Comparison of ENCODE assay signal across 8 cellular contexts in the genomic region with DNA sequence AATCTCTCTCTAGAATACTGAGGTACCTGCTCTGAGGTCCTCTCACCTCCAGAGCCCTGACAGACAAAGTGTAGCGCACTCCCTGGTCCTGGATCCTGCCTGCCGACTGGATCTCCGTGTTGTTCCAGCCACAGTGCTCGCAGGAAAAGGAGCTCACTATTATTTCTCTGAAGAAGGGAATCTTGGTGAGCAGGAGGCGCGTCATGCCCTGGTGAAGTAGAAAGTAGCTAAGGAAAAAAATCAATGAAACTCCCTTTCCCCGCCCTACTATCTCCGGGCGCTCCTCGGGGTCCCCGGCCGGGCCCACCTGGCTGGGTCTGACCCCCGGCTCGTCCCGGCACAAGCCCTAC. TPM values are rescaled to one million over a fixed set of nuclear protein-coding genes. Genes with fewer than 3 reads are reported as not detected.
DNase-seq lines count a peak whose midpoint lies in the region; ATAC-seq, FAIRE-seq and TF ChIP-seq lines count a peak whose summit lies in the region.

No MANE protein-coding gene starts in this region.

- TF ChIP-seq RAD21 in K562 (CRISPR knock-in tag; conservative IDR thresholded peaks at IDR 0.05 in 1 of 2, IDR thresholded peaks at IDR 0.05 in 1 of 2): no peak

- H3K27ac ChIP-seq in K562 (ENCODE audit: extremely low read depth, low read depth, low read length) (peak overlapping the region; percentile 60; the same call in 2 of the 3 replicates), mesenchymal stem cell (ENCODE audit: low read length, poor library complexity, severe bottlenecking) (no peak overlapping the region)

- H3K36me3 ChIP-seq in K562 (ENCODE audit: control insufficient read depth, insufficient read depth, low read length) (peaks cover 45% of the 10 kb centered on the region), mesenchymal stem cell (ENCODE audit: control insufficient read depth in 1 of 2, insufficient read depth in 2 of 2, low read depth in 1 of 2, low read length in 2 of 2) (peaks cover 29 to 44% of the 10 kb centered on the region in 2 experiments)

- H2BK120ac ChIP-seq in mesenchymal stem cell (ENCODE audit: low read depth, low read length): no peak overlapping the region

- no peak for DNase-seq in CD14-positive monocyte (ENCODE audit: low spot score)
- no peak for DNase-seq in K562 (ENCODE audit: extremely low read depth in 1 of 4, low spot score in 3 of 4)
- peak; percentile 20 for DNase-seq in mesenchymal stem cell
- no peak for DNase-seq in islet precursor cell
- DNase-seq in posterior vena cava (ENCODE audit: low spot score): no peak
- DNase-seq in stimulated activated CD4-positive, alpha-beta T cell treated with anti-CD3 and anti-CD28 coated beads, Interleukin-4, amount 100 ng/mL, for 24 hours: no peak

- TF ChIP-seq EP300 in K562 (IDR thresholded peaks at IDR 0.05; ENCODE audit: low read length): no peak

- no peak for FAIRE-seq in K562 (lab: Jason Lieb, UNC)

- peaks cover 43 to 48% of the 10 kb centered on the region in 2 donors for H3K36me3 Mint-ChIP-seq in CD14-positive monocyte

- H2AFZ ChIP-seq in K562 (ENCODE audit: low read depth, low read length): peak overlapping the region; percentile 99
- H2AFZ ChIP-seq in mesenchymal stem cell (ENCODE audit: low read depth, low read length): peak overlapping the region; percentile 74

- no peak overlapping the region for H2AK5ac ChIP-seq in mesenchymal stem cell (ENCODE audit: low read length, severe bottlenecking)

- H3K4me1 Mint-ChIP-seq in CD14-positive monocyte: peaks cover 29% of the 10 kb centered on the region

- H3K4me3 Mint-ChIP-seq in CD14-positive monocyte: peak overlapping the region; percentile 94 to 95

- peaks cover 6 to 14% (median 8%) of the 10 kb centered on the region in 3 donors for H3K27me3 Mint-ChIP-seq in CD14-positive monocyte (ENCODE audit: low read depth in 3 of 3)

- peak overlapping the region; percentile 88 to 94 for H3K9ac ChIP-seq in K562 (ENCODE audit: insufficient read depth in 1 of 2, low read depth in 2 of 2, low read length in 2 of 2)
- H3K9ac ChIP-seq in mesenchymal stem cell (ENCODE audit: low read length): peak overlapping the region; percentile 91

- no peaks in the 10 kb centered on the region for H3K27me3 ChIP-seq in K562 (ENCODE audit: control insufficient read depth in 2 of 2, insufficient read depth in 2 of 2, low read length in 2 of 2)
- H3K27me3 ChIP-seq in mesenchymal stem cell (ENCODE audit: control insufficient read depth in 1 of 2, insufficient read depth in 1 of 2, low read length in 2 of 2): no peaks in the 10 kb centered on the region

- peaks cover 0 to 2% (median 0%) of the 10 kb centered on the region in 7 donors for H3K9me3 Mint-ChIP-seq in CD14-positive monocyte

- peak overlapping the region; percentile 20 for H2BK15ac ChIP-seq in mesenchymal stem cell (ENCODE audit: low read depth, poor library complexity, severe bottlenecking)

- H4K20me1 ChIP-seq in K562 (replicated peaks; ENCODE audit: control insufficient read depth, insufficient read depth, low read length): no peaks in the 10 kb centered on the region

- H3K18ac ChIP-seq in mesenchymal stem cell (ENCODE audit: low read depth in 1 of 2, low read length in 2 of 2): peak overlapping the region; percentile 83 to 89

- WGBS in K562 (ENCODE audit: insufficient coverage, low coverage, missing lambda C conversion rate): under 1% methylated on average over 15 of the region's 15 CpGs
- 1% methylated on average over 14 of the region's 15 CpGs for WGBS in mesenchymal stem cell

- H4K8ac ChIP-seq in mesenchymal stem cell (ENCODE audit: low read length): peak overlapping the region; percentile 73

- H3K27ac Mint-ChIP-seq in CD14-positive monocyte: peak overlapping the region; percentile 29 to 93 (median 79)

- H3K4me2 ChIP-seq in K562 (ENCODE audit: insufficient read depth, low read length): peak overlapping the region; percentile 92
- H3K4me2 ChIP-seq in mesenchymal stem cell (ENCODE audit: low read length, poor library complexity, severe bottlenecking): peak overlapping the region; percentile 88

- ATAC-seq in HG03025 (IDR thresholded peaks at IDR 0.05; ENCODE audit: low FRiP score, unreplicated experiment) (peak; percentile 16), K562 (peak; percentile 7; the same call in 1 of the 3 replicates), GM21737 (IDR thresholded peaks at IDR 0.05; ENCODE audit: unreplicated experiment) (no peak)

- in situ Hi-C loops in K562 (cut with MboI): loop anchor here (5.0 kb wide), 1 partner anchor 315 kb away; no protein-coding TSS in a partner anchor

- CTCF ChIA-PET in K562 (lab: Yijun Ruan, JAX; ENCODE audit: low intra/inter-chr PET ratio): no interaction called here

- no TSS peak for BruUV-seq in K562 (replicated peaks; lab: Mats Ljungman, UMichigan)

- peaks cover 25% of the 10 kb centered on the region for H3K79me1 ChIP-seq in mesenchymal stem cell (replicated peaks; ENCODE audit: low read length, poor library complexity, severe bottlenecking)

- peaks cover 22 to 29% of the 10 kb centered on the region in 2 experiments; a peak in 4 of 5 replicates for H3K4me1 ChIP-seq in K562 (replicated peaks in 1 of 2; ENCODE audit: control insufficient read depth in 2 of 2, insufficient read depth in 2 of 2, low read length in 2 of 2)
- peaks cover 13% of the 10 kb centered on the region for H3K4me1 ChIP-seq in mesenchymal stem cell (ENCODE audit: control insufficient read depth, insufficient read depth, low read depth, low read length)

- no peak overlapping the region for H2BK5ac ChIP-seq in mesenchymal stem cell (ENCODE audit: low read depth, low read length, poor library complexity, severe bottlenecking)

- no peak overlapping the region for H3K14ac ChIP-seq in mesenchymal stem cell (ENCODE audit: low read length in 2 of 2)

- H3K23ac ChIP-seq in mesenchymal stem cell (ENCODE audit: low read length in 2 of 2): peak overlapping the region in 1 of 2 experiments; percentile 14

- H3K4me3 ChIP-seq in K562 (peak overlapping the region; percentile 98), mesenchymal stem cell (ENCODE audit: insufficient read depth in 1 of 2, low read depth in 1 of 2, low read length in 2 of 2) (peak overlapping the region; percentile 95 to 97)

- no peaks in the 10 kb centered on the region for H3K9me1 ChIP-seq in K562 (ENCODE audit: control insufficient read depth, insufficient read depth, low read length)

- H3K79me2 ChIP-seq in K562 (ENCODE audit: control insufficient read depth, insufficient read depth, low read length): peaks cover 24% of the 10 kb centered on the region

- H3K4ac ChIP-seq in mesenchymal stem cell (ENCODE audit: low read depth in 1 of 2, low read length in 2 of 2): peak overlapping the region; percentile 26 to 66

- no peak for TF ChIP-seq POLR2A in K562 (conservative IDR thresholded peaks at IDR 0.05)

- TF ChIP-seq CTCF in CD14-positive monocyte (IDR thresholded peaks at IDR 0.05) (no peak), K562 (IDR thresholded peaks at IDR 0.05 in 2 of 3, conservative IDR thresholded peaks at IDR 0.05 in 1 of 3; ENCODE audit: insufficient read depth in 2 of 3, low read depth in 1 of 3, low read length in 3 of 3) (no peak)

- intact Hi-C loops in CD14-positive monocyte (cut with micrococcal nuclease) (loop anchor here (5.0 to 10.0 kb wide), 2 partner anchors 445 to 537 kb away; partner anchors contain the start of genes CEP164 (in 1 of the 2), PCSK7 (in 1 of the 2) and RNF214 (in 1 of the 2)), K562 (cut with micrococcal nuclease) (no loop called here), posterior vena cava (cut with DNase I) (no loop called here)

- no peak overlapping the region for H2BK12ac ChIP-seq in mesenchymal stem cell (ENCODE audit: low read length in 2 of 2)

- peak overlapping the region; percentile 46 for H4K91ac ChIP-seq in mesenchymal stem cell (ENCODE audit: low read length)

- POLR2A ChIA-PET in K562 (lab: Yijun Ruan, JAX): interaction anchor here (0.6 to 2.8 kb wide), 7 partner anchors 10 to 441 kb away, joined by 3 to 15 read pairs (median 3); no protein-coding TSS in a partner anchor

- H3K9me3 ChIP-seq in K562 (replicated peaks; ENCODE audit: control insufficient read depth, insufficient read depth, low read depth, low read length): no peaks in the 10 kb centered on the region
- H3K9me3 ChIP-seq in mesenchymal stem cell (ENCODE audit: control insufficient read depth, low read length): no peaks in the 10 kb centered on the region

RNA-seq across cellular contexts. Expression of gene ZPR1, which starts 0.4 kb away (rescaled TPM):
- 10 to 100 TPM; 35.2 to 35.5 TPM for polyA plus RNA-seq in CD14-positive monocyte
- 120 and 142 TPM in 2 replicates for total RNA-seq in K562 (2011; cell fraction: chromatin; rRNA removed; ENCODE audit: low replicate concordance)
- 64.1 and 76.7 TPM in 2 replicates for total RNA-seq in K562 (2011; cell fraction: nucleolus; rRNA removed)
- 77.9 and 94.5 TPM in 2 replicates for total RNA-seq in K562 (2011; cell fraction: nucleoplasm; rRNA removed)
- 67.0 and 80.2 TPM in 2 replicates for total RNA-seq in K562 (2014; rRNA removed)
- total RNA-seq in K562 (2014; rRNA removed; fragmentation: Illumina TruSeq; extraction: Trizol): 94.1 and 104 TPM in 2 replicates
- total RNA-seq in K562 (2015; rRNA removed; fragmentation: Illumina TruSeq; extraction: Trizol): 83.8 and 85.1 TPM in 2 replicates
- 83.8 and 88.6 TPM in 2 replicates for total RNA-seq in K562 (2021)
- polyA plus RNA-seq in K562 (2011; rRNA removed): 89.3 and 120 TPM in 2 replicates
- 55.3 and 65.6 TPM in 2 replicates for polyA plus RNA-seq in K562 (2011; cell fraction: cytosol; rRNA removed)
- 95.7 and 103 TPM in 2 replicates for polyA plus RNA-seq in K562 (2011; cell fraction: nucleus; rRNA removed)
- 50.1 and 76.2 TPM in 2 replicates for polyA plus RNA-seq in K562 (2012)
- 83.9 and 96.8 TPM in 2 replicates for polyA plus RNA-seq in K562 (2014; fragmentation: Illumina TruSeq; extraction: Trizol)
- 10 to 100 TPM; 13.0 to 17.2 TPM for polyA plus RNA-seq in K562 (2014; fragmentation: Nextera tagmentation; extraction: Ambion mirVana)
- 66.3 and 77.5 TPM in 2 replicates for polyA plus RNA-seq in K562 (2014; rRNA removed)
- polyA minus RNA-seq in K562 (2011; rRNA and poly(A)+ RNA removed): 126 and 135 TPM in 2 replicates
- 63.5 and 68.0 TPM in 2 replicates for polyA minus RNA-seq in K562 (2011; cell fraction: cytosol; rRNA and poly(A)+ RNA removed)
- 63.0 and 97.1 TPM in 2 replicates for polyA minus RNA-seq in K562 (2011; cell fraction: nucleus; rRNA and poly(A)+ RNA removed)
- polyA plus RNA-seq in mesenchymal stem cell (2013, experiment 1 of 2): 26.2 TPM
- 28.8 TPM for polyA plus RNA-seq in mesenchymal stem cell (2013, experiment 2 of 2)
- total RNA-seq in posterior vena cava: 10 to 100 TPM; 38.8 to 44.6 TPM

RNA-seq across cellular contexts. Expression of gene APOA5, which starts 4.3 kb away (rescaled TPM):
- polyA plus RNA-seq in CD14-positive monocyte: not detected
- not detected in 2 replicates for total RNA-seq in K562 (2011; cell fraction: chromatin; rRNA removed; ENCODE audit: low replicate concordance)
- not detected in 2 replicates for total RNA-seq in K562 (2011; cell fraction: nucleolus; rRNA removed)
- total RNA-seq in K562 (2011; cell fraction: nucleoplasm; rRNA removed): not detected in 2 replicates
- total RNA-seq in K562 (2014; rRNA removed): not detected in 2 replicates
- not detected in 2 replicates for total RNA-seq in K562 (2014; rRNA removed; fragmentation: Illumina TruSeq; extraction: Trizol)
- not detected in 2 replicates for total RNA-seq in K562 (2015; rRNA removed; fragmentation: Illumina TruSeq; extraction: Trizol)
- 0.67 TPM in 1 of 2 replicates, not detected in the other for total RNA-seq in K562 (2021)
- not detected in 2 replicates for polyA plus RNA-seq in K562 (2011; rRNA removed)
- 0.03 TPM in 1 of 2 replicates, not detected in the other for polyA plus RNA-seq in K562 (2011; cell fraction: cytosol; rRNA removed)
- not detected in 2 replicates for polyA plus RNA-seq in K562 (2011; cell fraction: nucleus; rRNA removed)
- not detected in 2 replicates for polyA plus RNA-seq in K562 (2012)
- polyA plus RNA-seq in K562 (2014; fragmentation: Illumina TruSeq; extraction: Trizol): not detected in 2 replicates
- polyA plus RNA-seq in K562 (2014; fragmentation: Nextera tagmentation; extraction: Ambion mirVana): not detected
- not detected in 2 replicates for polyA plus RNA-seq in K562 (2014; rRNA removed)
- not detected in 2 replicates for polyA minus RNA-seq in K562 (2011; rRNA and poly(A)+ RNA removed)
- not detected in 2 replicates for polyA minus RNA-seq in K562 (2011; cell fraction: cytosol; rRNA and poly(A)+ RNA removed)
- not detected in 2 replicates for polyA minus RNA-seq in K562 (2011; cell fraction: nucleus; rRNA and poly(A)+ RNA removed)
- polyA plus RNA-seq in mesenchymal stem cell (2013, experiment 1 of 2): not detected
- polyA plus RNA-seq in mesenchymal stem cell (2013, experiment 2 of 2): not detected
- not detected for total RNA-seq in posterior vena cava

RNA-seq across cellular contexts. Expression of gene BUD13, which starts 14.6 kb away (rescaled TPM):
- polyA plus RNA-seq in CD14-positive monocyte (1 to 10 TPM; 4.2 to 5.3 TPM), K562 (2011; rRNA removed) (23.9 and 27.1 TPM in 2 replicates), K562 (2014; fragmentation: Illumina TruSeq; extraction: Trizol) (32.5 and 34.1 TPM in 2 replicates), K562 (2014; fragmentation: Nextera tagmentation; extraction: Ambion mirVana) (10 to 100 TPM in 1 of 2 experiments, 1 to 10 TPM in 1; 9.5 to 10.6 TPM), K562 (2014; rRNA removed) (27.1 and 28.2 TPM in 2 replicates)
- 15.6 and 21.6 TPM in 2 replicates for total RNA-seq in K562 (2011; cell fraction: chromatin; rRNA removed; ENCODE audit: low replicate concordance)
- 11.8 and 13.9 TPM in 2 replicates for total RNA-seq in K562 (2011; cell fraction: nucleolus; rRNA removed)
- 14.7 and 15.7 TPM in 2 replicates for total RNA-seq in K562 (2011; cell fraction: nucleoplasm; rRNA removed)
- total RNA-seq in K562 (2014; rRNA removed) (25.1 and 28.0 TPM in 2 replicates), K562 (2014; rRNA removed; fragmentation: Illumina TruSeq; extraction: Trizol) (20.5 and 24.2 TPM in 2 replicates), K562 (2015; rRNA removed; fragmentation: Illumina TruSeq; extraction: Trizol) (30.7 and 31.1 TPM in 2 replicates), K562 (2021) (19.9 and 22.9 TPM in 2 replicates), posterior vena cava (10 to 100 TPM in 1 of 2 donors, 1 to 10 TPM in 1; 9.2 to 10.2 TPM)
- polyA plus RNA-seq in K562 (2011; cell fraction: cytosol; rRNA removed): 22.8 and 30.1 TPM in 2 replicates
- polyA plus RNA-seq in K562 (2011; cell fraction: nucleus; rRNA removed): 21.3 and 23.8 TPM in 2 replicates
- polyA plus RNA-seq in K562 (2012): 14.8 and 19.9 TPM in 2 replicates
- 34.5 and 34.7 TPM in 2 replicates for polyA minus RNA-seq in K562 (2011; rRNA and poly(A)+ RNA removed)
- 15.0 and 16.0 TPM in 2 replicates for polyA minus RNA-seq in K562 (2011; cell fraction: cytosol; rRNA and poly(A)+ RNA removed)
- polyA minus RNA-seq in K562 (2011; cell fraction: nucleus; rRNA and poly(A)+ RNA removed): 10.0 and 16.0 TPM in 2 replicates
- 8.3 TPM for polyA plus RNA-seq in mesenchymal stem cell (2013, experiment 1 of 2)
- polyA plus RNA-seq in mesenchymal stem cell (2013, experiment 2 of 2): 8.3 TPM

RNA-seq across cellular contexts. Expression of gene APOA4, which starts 35.7 kb away (rescaled TPM):
- not detected for polyA plus RNA-seq in CD14-positive monocyte
- 0.32 TPM in 1 of 2 replicates, not detected in the other for total RNA-seq in K562 (2011; cell fraction: chromatin; rRNA removed; ENCODE audit: low replicate concordance)
- total RNA-seq in K562 (2011; cell fraction: nucleolus; rRNA removed): not detected in 2 replicates
- not detected in 2 replicates for total RNA-seq in K562 (2011; cell fraction: nucleoplasm; rRNA removed)
- not detected in 2 replicates for total RNA-seq in K562 (2014; rRNA removed)
- not detected in 2 replicates for total RNA-seq in K562 (2014; rRNA removed; fragmentation: Illumina TruSeq; extraction: Trizol)
- not detected in 2 replicates for total RNA-seq in K562 (2015; rRNA removed; fragmentation: Illumina TruSeq; extraction: Trizol)
- total RNA-seq in K562 (2021): not detected in 2 replicates
- polyA plus RNA-seq in K562 (2011; rRNA removed): not detected in 2 replicates
- not detected in 2 replicates for polyA plus RNA-seq in K562 (2011; cell fraction: cytosol; rRNA removed)
- polyA plus RNA-seq in K562 (2011; cell fraction: nucleus; rRNA removed): not detected in 2 replicates
- polyA plus RNA-seq in K562 (2012): 0.10 TPM in 1 of 2 replicates, not detected in the other
- polyA plus RNA-seq in K562 (2014; fragmentation: Illumina TruSeq; extraction: Trizol): not detected in 2 replicates
- polyA plus RNA-seq in K562 (2014; fragmentation: Nextera tagmentation; extraction: Ambion mirVana): not detected
- polyA plus RNA-seq in K562 (2014; rRNA removed): 0.07 and 0.11 TPM in 2 replicates
- not detected in 2 replicates for polyA minus RNA-seq in K562 (2011; rRNA and poly(A)+ RNA removed)
- not detected in 2 replicates for polyA minus RNA-seq in K562 (2011; cell fraction: cytosol; rRNA and poly(A)+ RNA removed)
- not detected in 2 replicates for polyA minus RNA-seq in K562 (2011; cell fraction: nucleus; rRNA and poly(A)+ RNA removed)
- not detected for polyA plus RNA-seq in mesenchymal stem cell (2013, experiment 1 of 2)
- polyA plus RNA-seq in mesenchymal stem cell (2013, experiment 2 of 2): not detected
- 1 to 10 TPM in 1 of 2 donors, not detected in 1; 2.0 TPM for total RNA-seq in posterior vena cava

RNA-seq across cellular contexts. Expression of gene APOC3, which starts 42.3 kb away (rescaled TPM):
- polyA plus RNA-seq in CD14-positive monocyte (not detected), K562 (2011; rRNA removed) (not detected in 2 replicates), K562 (2014; fragmentation: Illumina TruSeq; extraction: Trizol) (not detected in 2 replicates), K562 (2014; fragmentation: Nextera tagmentation; extraction: Ambion mirVana) (not detected), K562 (2014; rRNA removed) (not detected in 2 replicates)
- total RNA-seq in K562 (2011; cell fraction: chromatin; rRNA removed; ENCODE audit: low replicate concordance): not detected in 2 replicates
- total RNA-seq in K562 (2011; cell fraction: nucleolus; rRNA removed): not detected in 2 replicates
- not detected in 2 replicates for total RNA-seq in K562 (2011; cell fraction: nucleoplasm; rRNA removed)
- total RNA-seq in K562 (2014; rRNA removed) (not detected in 2 replicates), K562 (2014; rRNA removed; fragmentation: Illumina TruSeq; extraction: Trizol) (not detected in 2 replicates), K562 (2015; rRNA removed; fragmentation: Illumina TruSeq; extraction: Trizol) (not detected in 2 replicates), K562 (2021) (1.1 and 1.7 TPM in 2 replicates), posterior vena cava (not detected)
- not detected in 2 replicates for polyA plus RNA-seq in K562 (2011; cell fraction: cytosol; rRNA removed)
- polyA plus RNA-seq in K562 (2011; cell fraction: nucleus; rRNA removed): not detected in 2 replicates
- polyA plus RNA-seq in K562 (2012): not detected in 2 replicates
- polyA minus RNA-seq in K562 (2011; rRNA and poly(A)+ RNA removed): not detected in 2 replicates
- not detected in 2 replicates for polyA minus RNA-seq in K562 (2011; cell fraction: cytosol; rRNA and poly(A)+ RNA removed)
- not detected in 2 replicates for polyA minus RNA-seq in K562 (2011; cell fraction: nucleus; rRNA and poly(A)+ RNA removed)
- not detected for polyA plus RNA-seq in mesenchymal stem cell (2013, experiment 1 of 2)
- polyA plus RNA-seq in mesenchymal stem cell (2013, experiment 2 of 2): not detected

Comparison
In these comparisons a context has a peak if more than half of its experiments do, and no peak if none do; other contexts are left out.
1. intact Hi-C loops: an anchor here in CD14-positive monocyte (5.0 to 10.0 kb wide); none called in K562 and posterior vena cava.